ENCODE assay signal across 16 cellular contexts in the genomic region with DNA sequence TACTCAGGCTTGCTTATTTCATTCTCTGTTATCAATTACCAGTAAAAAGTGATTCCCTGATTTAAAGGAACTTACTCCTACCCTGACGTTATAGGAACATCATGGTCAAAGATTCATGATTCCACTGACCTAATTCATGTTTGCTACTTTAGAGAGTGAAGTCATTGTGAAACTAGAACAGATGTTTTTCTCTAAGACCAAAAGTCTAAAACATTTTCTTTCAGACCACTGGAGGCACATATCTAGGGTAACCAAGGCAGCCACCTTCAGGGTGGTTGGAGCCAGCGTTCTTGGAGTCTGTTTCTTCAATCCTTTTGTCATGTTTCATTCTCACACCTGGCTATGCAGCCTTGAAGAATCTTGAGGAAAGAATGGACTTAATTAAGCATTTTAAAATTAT.
DNase-seq lines count a peak whose midpoint lies in the region; ATAC-seq and TF ChIP-seq lines count a peak whose summit lies in the region.
"Had no signal": no experiment of that assay in that cellular context is flagged by ENCODE, and none has a peak within 500 bp of the region (broad histone marks: within the 10 kb centered on the region; RNA-seq: fewer than 3 reads in every experiment).

No MANE protein-coding gene starts in this region.

- no peaks in the 10 kb centered on the region for H3K27me3 ChIP-seq in brain microvascular endothelial cell (replicated peaks)

- no peak overlapping the region for H3K4me3 ChIP-seq in brain microvascular endothelial cell (ENCODE audit: low read depth, low read length)
- H3K4me3 ChIP-seq: prostate gland had no signal

- H3K36me3 ChIP-seq in brain microvascular endothelial cell (replicated peaks) = no peaks in the 10 kb centered on the region
- H3K36me3 ChIP-seq: prostate gland had no signal

- in situ Hi-C loops in brain microvascular endothelial cell (cut with HindIII; ENCODE audit: low pct_ligation_motif_present, low sequenced_read_pairs) = no loop called here

- ATAC-seq in GM18517 (IDR thresholded peaks at IDR 0.05; ENCODE audit: unreplicated experiment) (peak; percentile 95), GM21576 (IDR thresholded peaks at IDR 0.05; ENCODE audit: unreplicated experiment) (peak; percentile 90), HG03103 (IDR thresholded peaks at IDR 0.05; ENCODE audit: low read depth, unreplicated experiment) (peak; percentile 91)
- ATAC-seq: Panc1 had no signal

- DNase-seq in brain microvascular endothelial cell (no peak), HT-29 (ENCODE audit: low spot score) (no peak), cerebellum (ENCODE audit: low spot score) (no peak), mesenteric fat pad (ENCODE audit: low spot score) (no peak)
- no peak for DNase-seq in activated CD4-positive, alpha-beta T cell treated with anti-CD3 and anti-CD28 coated beads, Interleukin-2, amount 50 U/mL, for 4 hours
- DNase-seq: activated naive CD4-positive, alpha-beta T cell treated with anti-CD3 and anti-CD28 coated beads, Interleukin-2, amount 50 U/mL, for 16 hours; DND-41; midbrain; NCI-H2171 treated with DMSO at 0.1 percent for 48 hours; stimulated activated CD4-positive, alpha-beta T cell treated with anti-CD3 and anti-CD28 coated beads, Interleukin-1b, Interleukin-23, amount 100 ng/mL, for 48 hours; stimulated activated naive CD4-positive, alpha-beta T cell treated with Interleukin-2 at 50 U/mL for 16 hours had no signal

- peak; percentile 2 for TF ChIP-seq CTCF in brain microvascular endothelial cell (IDR thresholded peaks at IDR 0.05; ENCODE audit: low read depth, low read length, missing control alignments)

- no peak overlapping the region for H3K27ac ChIP-seq in brain microvascular endothelial cell
- H3K27ac ChIP-seq: prostate gland had no signal
